ENCODE assay signal across 1 cellular context in genomic region chr3:151798476-151798875, GRCh38.
A peak's percentile ranks its signal among the peaks of the same experiment; 100 is the strongest.
TF ChIP-seq lines count a peak whose summit lies in the region.

No MANE protein-coding gene starts in this region.

TF ChIP-seq in SK-N-SH, 30 proteins besides CTCF, POLR2A, EP300 and RAD21 (continued from another document):
- TF ChIP-seq REST (IDR thresholded peaks at IDR 0.05; ENCODE audit: low read depth, low read length) (no peak), RCOR1 (IDR thresholded peaks at IDR 0.05; ENCODE audit: low read length) (no peak), TCF12 (IDR thresholded peaks at IDR 0.05) (0 out of 2 replicates have a peak, but pooled peaks have one; percentile 7), TAF1 (IDR thresholded peaks at IDR 0.05; ENCODE audit: borderline replicate concordance, low read depth, low read length) (no peak), RFX5 (IDR thresholded peaks at IDR 0.05; ENCODE audit: low read length) (no peak), GABPA (IDR thresholded peaks at IDR 0.05; ENCODE audit: low read depth) (no peak), SMC3 (IDR thresholded peaks at IDR 0.05; ENCODE audit: low read depth, low read length) (no peak), NRF1 (IDR thresholded peaks at IDR 0.05; ENCODE audit: low read depth, low read length) (no peak), FOXM1 (IDR thresholded peaks at IDR 0.05; ENCODE audit: low read depth) (no peak), TEAD4 (IDR thresholded peaks at IDR 0.05; ENCODE audit: borderline replicate concordance, insufficient read depth) (no peak), MEF2A (IDR thresholded peaks at IDR 0.05; ENCODE audit: borderline replicate concordance, low read depth) (no peak), GATA2 (CRISPR knock-in tag; IDR thresholded peaks at IDR 0.05) (no peak), IRF3 (IDR thresholded peaks at IDR 0.05; ENCODE audit: low read depth, low read length) (no peak), JUND (IDR thresholded peaks at IDR 0.05) (peak; percentile 28; the same call in 1 of the 2 replicates), SIN3A (IDR thresholded peaks at IDR 0.05; ENCODE audit: borderline replicate concordance, low read depth, low read length) (no peak), USF1 (IDR thresholded peaks at IDR 0.05; ENCODE audit: borderline replicate concordance, low read depth) (no peak), PBX3 (IDR thresholded peaks at IDR 0.05) (0 out of 2 replicates have a peak, but pooled peaks have one; percentile 24), POLR2AphosphoS5 (IDR thresholded peaks at IDR 0.05; ENCODE audit: low read depth, low read length) (no peak), FOSL2 (IDR thresholded peaks at IDR 0.05; ENCODE audit: borderline replicate concordance, low read depth) (peak; percentile 14; the same call in 1 of the 2 replicates), CHD2 (IDR thresholded peaks at IDR 0.05; ENCODE audit: low read length, partially characterized antibody) (no peak), EZH2phosphoT487 (IDR thresholded peaks at IDR 0.05; ENCODE audit: borderline replicate concordance, low read depth) (no peak), YY1 (IDR thresholded peaks at IDR 0.05; ENCODE audit: low read depth) (no peak)
- TF ChIP-seq, protein P1, sequence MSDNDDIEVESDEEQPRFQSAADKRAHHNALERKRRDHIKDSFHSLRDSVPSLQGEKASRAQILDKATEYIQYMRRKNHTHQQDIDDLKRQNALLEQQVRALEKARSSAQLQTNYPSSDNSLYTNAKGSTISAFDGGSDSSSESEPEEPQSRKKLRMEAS (IDR thresholded peaks at IDR 0.05; ENCODE audit: low read depth) = no peak
- TF ChIP-seq, protein P2, sequence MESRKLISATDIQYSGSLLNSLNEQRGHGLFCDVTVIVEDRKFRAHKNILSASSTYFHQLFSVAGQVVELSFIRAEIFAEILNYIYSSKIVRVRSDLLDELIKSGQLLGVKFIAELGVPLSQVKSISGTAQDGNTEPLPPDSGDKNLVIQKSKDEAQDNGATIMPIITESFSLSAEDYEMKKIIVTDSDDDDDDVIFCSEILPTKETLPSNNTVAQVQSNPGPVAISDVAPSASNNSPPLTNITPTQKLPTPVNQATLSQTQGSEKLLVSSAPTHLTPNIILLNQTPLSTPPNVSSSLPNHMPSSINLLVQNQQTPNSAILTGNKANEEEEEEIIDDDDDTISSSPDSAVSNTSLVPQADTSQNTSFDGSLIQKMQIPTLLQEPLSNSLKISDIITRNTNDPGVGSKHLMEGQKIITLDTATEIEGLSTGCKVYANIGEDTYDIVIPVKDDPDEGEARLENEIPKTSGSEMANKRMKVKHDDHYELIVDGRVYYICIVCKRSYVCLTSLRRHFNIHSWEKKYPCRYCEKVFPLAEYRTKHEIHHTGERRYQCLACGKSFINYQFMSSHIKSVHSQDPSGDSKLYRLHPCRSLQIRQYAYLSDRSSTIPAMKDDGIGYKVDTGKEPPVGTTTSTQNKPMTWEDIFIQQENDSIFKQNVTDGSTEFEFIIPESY (IDR thresholded peaks at IDR 0.05; ENCODE audit: borderline replicate concordance, low read depth) = no peak
TF ChIP-seq in SK-N-SH: peak in this region for 4.
